Comparison of ENCODE assay signal across 30 cellular contexts in genomic region chr1:143652744-143653143, GRCh38.
"Had no signal": no experiment of that assay in that cellular context is flagged by ENCODE, and none has a peak within 500 bp of the region (broad histone marks: within the 10 kb centered on the region; RNA-seq: fewer than 3 reads in every experiment).

No MANE protein-coding gene starts in this region.

- ATAC-seq: activated CD4-positive, CD25-positive, alpha-beta regulatory T cell treated with anti-CD3 and anti-CD28 coated beads, Interleukin-2, amount 50 U/mL, for 24 hours; activated T-cell treated with anti-CD3 and anti-CD28 coated beads, Interleukin-2, amount 50 U/mL, for 72 hours; T-helper 17 cell had no signal

- FAIRE-seq: astrocyte, bronchial epithelial cell, frontal cortex had no signal

- H3K27ac ChIP-seq: brain microvascular endothelial cell, coronary artery, dorsolateral prefrontal cortex, WERI-Rb-1 had no signal

- DNase-seq: activated B cell treated with CpG ODN at 0.5 μM for 24 hours; activated CD4-positive, alpha-beta memory T cell treated with anti-CD3 and anti-CD28 coated beads, Interleukin-2, amount 10 ng/mL, durations not matched to agents 7 days and 5 days; activated CD4-positive, alpha-beta T cell treated with anti-CD3 and anti-CD28 coated beads for 48 hours; activated CD8-positive, alpha-beta memory T cell treated with anti-CD3 and anti-CD28 coated beads, Interleukin-2, amount 50 U/mL, for 48 hours; activated gamma-delta T cell; activated naive CD4-positive, alpha-beta T cell; activated naive CD4-positive, alpha-beta T cell treated with anti-CD3 and anti-CD28 coated beads, Interleukin-2, amount 50 U/mL, for 16 hours; activated T-cell treated with anti-CD3 and anti-CD28 coated beads for 4 hours; activated T-cell treated with anti-CD3 and anti-CD28 coated beads, Interleukin-2, amount 50 U/mL, for 24 hours; activated T-cell treated with anti-CD3 and anti-CD28 coated beads, Interleukin-2, amount 50 U/mL, for 72 hours; amniotic stem cell; anterior cingulate cortex; brain microvascular endothelial cell; dorsolateral prefrontal cortex; effector memory CD4-positive, alpha-beta T cell; endodermal cell; foreskin fibroblast; head of caudate nucleus; T-helper 1 cell; T-helper 17 cell; T1000; WERI-Rb-1 had no signal

- H3K27me3 ChIP-seq: brain microvascular endothelial cell had no signal

- H3K36me3 ChIP-seq: brain microvascular endothelial cell, WERI-Rb-1 had no signal

- H3K4me3 ChIP-seq: coronary artery, dorsolateral prefrontal cortex had no signal

- H3K27ac Mint-ChIP-seq: activated B cell treated with CpG ODN at 0.5 μM for 24 hours; activated CD4-positive, alpha-beta memory T cell treated with anti-CD3 and anti-CD28 coated beads, Interleukin-2, amount 10 ng/mL, durations not matched to agents 7 days and 5 days; activated T-cell treated with anti-CD3 and anti-CD28 coated beads, Interleukin-2, amount 50 U/mL, for 24 hours; activated T-cell treated with anti-CD3 and anti-CD28 coated beads, Interleukin-2, amount 50 U/mL, for 72 hours; dendritic cell treated with granulocyte-macrophage colony-stimulating factor and Interleukin-4, amounts not matched to agents 40 ng/mL and 50 ng/mL, for 4 days; endodermal cell; T-helper 17 cell; T-helper 2 cell treated with Interferon-gamma antibody and Interleukin-4, amounts not matched to agents 5 μg/mL and 100 μg/mL, for 36 hours had no signal

- H3K4me3 Mint-ChIP-seq: activated B cell treated with CpG ODN at 0.5 μM for 24 hours; activated CD4-positive, alpha-beta memory T cell treated with anti-CD3 and anti-CD28 coated beads, Interleukin-2, amount 10 ng/mL, durations not matched to agents 7 days and 5 days; activated T-cell treated with anti-CD3 and anti-CD28 coated beads, Interleukin-2, amount 50 U/mL, for 24 hours; activated T-cell treated with anti-CD3 and anti-CD28 coated beads, Interleukin-2, amount 50 U/mL, for 72 hours; central memory CD8-positive, alpha-beta T cell; dendritic cell treated with granulocyte-macrophage colony-stimulating factor and Interleukin-4, amounts not matched to agents 40 ng/mL and 50 ng/mL, for 4 days; endodermal cell; T-helper 17 cell; T-helper 2 cell treated with Interferon-gamma antibody and Interleukin-4, amounts not matched to agents 5 μg/mL and 100 μg/mL, for 36 hours had no signal

- H3K4me1 Mint-ChIP-seq: activated B cell treated with CpG ODN at 0.5 μM for 24 hours; activated CD4-positive, alpha-beta memory T cell treated with anti-CD3 and anti-CD28 coated beads, Interleukin-2, amount 10 ng/mL, durations not matched to agents 7 days and 5 days; central memory CD8-positive, alpha-beta T cell; endodermal cell; T-helper 17 cell had no signal
